ENCODE assay signal across 20 cellular contexts in genomic region chr21:19541612-19542011, GRCh38.
DNase-seq lines count a peak whose midpoint lies in the region; ATAC-seq, FAIRE-seq and TF ChIP-seq lines count a peak whose summit lies in the region.
"Had no signal": no experiment of that assay in that cellular context is flagged by ENCODE, and none has a peak within 500 bp of the region (broad histone marks: within the 10 kb centered on the region; RNA-seq: fewer than 3 reads in every experiment).

No MANE protein-coding gene starts in this region.

- H3K27me3 ChIP-seq in small intestine (ENCODE audit: control insufficient read depth in 2 of 2, insufficient read depth in 2 of 2, low read length in 2 of 2): no peaks in the 10 kb centered on the region

- no peak for ATAC-seq in GM18502 (IDR thresholded peaks at IDR 0.05; ENCODE audit: poor library complexity, unreplicated experiment)

- H3K27ac ChIP-seq in small intestine (ENCODE audit: low read depth in 1 of 2, low read length in 1 of 2): no peak overlapping the region

- H3K4me1 ChIP-seq in small intestine (ENCODE audit: control insufficient read depth in 2 of 2, insufficient read depth in 1 of 2, low read depth in 1 of 2, low read length in 1 of 2): no peaks in the 10 kb centered on the region

- no peaks in the 10 kb centered on the region for H3K36me3 ChIP-seq in small intestine (ENCODE audit: control insufficient read depth in 2 of 2, insufficient read depth in 2 of 2, low read length in 2 of 2)

- no peaks in the 10 kb centered on the region for H3K9me3 ChIP-seq in small intestine (ENCODE audit: control insufficient read depth, low read depth)
- H3K9me3 ChIP-seq: SK-N-SH had no signal

- peak; percentile 28 for DNase-seq in NCI-H345 (lab: John Stamatoyannopoulos, UW)
- DNase-seq in NCI-H345 treated with DMSO at 0.1 percent for 48 hours (lab: John Stamatoyannopoulos, UW; ENCODE audit: unreplicated experiment): no peak
- DNase-seq in NCI-H69 (lab: John Stamatoyannopoulos, UW): peak; percentile 83
- peak; percentile 15 to 37 for DNase-seq in erythroblast (lab: John Stamatoyannopoulos, UW)
- DNase-seq in small intestine: peak; percentile 5
- DNase-seq in DMS79 treated with DMSO at 0.1 percent for 48 hours (lab: John Stamatoyannopoulos, UW): no peak
- DNase-seq in HuH-7.5 (ENCODE audit: low spot score): no peak
- DNase-seq: COR-L47, DMS 273 treated with DMSO at 0.1 percent for 48 hours, GF-D8, H9, MM.1S, NCI-H1092, NCI-H1694 treated with DMSO at 0.1 percent for 48 hours, NCI-H2107, NCI-H446, NCI-H774, SHP77, SK-N-SH had no signal

- no peak for TF ChIP-seq POLR2A in erythroblast (IDR thresholded peaks at IDR 0.05; ENCODE audit: low read length)

- no peak overlapping the region for H3K4me3 ChIP-seq in small intestine (ENCODE audit: low read depth in 1 of 2, low read length in 2 of 2)

- 52 to 62% (median 57%) methylated on average over 2 of the region's 2 CpGs for WGBS in small intestine, 3 donors

- FAIRE-seq in small intestine (lab: Jason Lieb, UNC): no peak

Comparison
In these comparisons a context has a peak if more than half of its experiments do, and no peak if none do; other contexts are left out.
1. DNase-seq: peak in NCI-H345 (single experiment), NCI-H69 (single experiment), erythroblast (2 of 2) and small intestine (single experiment); none in NCI-H345 treated with DMSO at 0.1 percent for 48 hours (single experiment), DMS79 treated with DMSO at 0.1 percent for 48 hours (single experiment) and HuH-7.5 (single experiment).